1 cellular context compared by ENCODE assay signal in the genomic region with DNA sequence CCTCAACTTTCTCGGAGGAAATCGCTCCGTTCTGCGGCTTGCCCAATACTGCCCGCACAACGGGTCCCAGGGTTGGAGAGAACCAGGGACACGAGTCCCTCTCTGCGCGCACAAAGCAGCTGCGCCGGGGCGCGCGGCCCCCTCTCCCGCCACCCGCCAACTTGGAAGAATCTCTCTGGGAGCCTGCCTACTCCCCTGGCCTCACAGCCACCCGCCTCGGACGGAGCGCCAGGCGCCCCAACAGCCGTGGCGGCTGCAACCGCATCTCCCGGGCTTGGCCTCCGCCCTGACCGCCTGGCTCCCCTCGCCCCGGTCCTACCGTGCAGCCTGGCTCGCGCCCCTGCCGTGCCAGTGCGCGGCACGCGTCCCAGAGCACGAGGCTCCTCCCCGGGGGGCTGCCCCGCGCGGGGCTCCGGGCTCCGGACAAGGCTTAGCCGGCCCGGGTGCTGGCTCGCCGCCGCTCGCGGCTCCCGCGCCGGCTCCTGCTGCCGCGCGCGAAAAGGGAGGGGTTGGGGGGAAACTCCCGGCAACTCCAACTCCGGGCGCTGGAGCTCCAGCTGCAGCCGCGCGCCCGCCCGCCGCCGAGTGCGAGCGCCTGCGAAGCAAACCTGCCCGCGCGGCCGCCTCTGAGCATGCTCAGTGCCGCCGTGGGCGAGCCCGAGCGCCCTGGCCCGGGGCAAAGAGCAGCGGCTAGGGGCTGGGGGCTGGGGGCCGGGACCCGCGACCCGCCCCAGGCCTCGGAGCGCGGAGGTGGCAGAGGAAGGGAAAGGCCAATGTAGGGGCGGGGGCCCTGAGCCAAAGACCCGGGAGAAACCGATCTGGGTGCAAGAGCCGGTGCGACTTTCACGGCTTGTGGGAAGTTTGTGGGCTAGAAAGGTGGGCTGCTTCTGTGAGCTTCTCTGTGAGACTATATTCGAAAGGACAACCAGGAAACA.
TF ChIP-seq lines count a peak whose summit lies in the region.

Gene STXBP6, minus strand, starts transcription at position 589 of the 935 bp plus-strand sequence. CDS start 75,329 bp downstream, outside the sequence.

TF ChIP-seq in HepG2, 621 proteins besides CTCF, POLR2A, EP300 and RAD21 (continued from another document and continues in another):
- TF ChIP-seq ZBTB14 (CRISPR knock-in tag; IDR thresholded peaks at IDR 0.05) (peak; percentile 90), CENPX (CRISPR knock-in tag; IDR thresholded peaks at IDR 0.05) (0 out of 2 replicates have a peak, but pooled peaks have one; percentile 21), NFKB2 (CRISPR knock-in tag; IDR thresholded peaks at IDR 0.05; ENCODE audit: borderline replicate concordance) (peak; percentile 79; the same call in 1 of the 2 replicates), SAFB2 (CRISPR knock-in tag; IDR thresholded peaks at IDR 0.05; ENCODE audit: borderline replicate concordance, low read depth) (peak; percentile 63; the same call in 1 of the 2 replicates), ZNF275 (CRISPR knock-in tag; IDR thresholded peaks at IDR 0.05; ENCODE audit: borderline replicate concordance) (peak; percentile 82), EHMT2 (IDR thresholded peaks at IDR 0.05; ENCODE audit: borderline replicate concordance, low read depth, low read length) (no peak), ZNF597 (CRISPR knock-in tag; IDR thresholded peaks at IDR 0.05) (no peak), ZNF883 (CRISPR knock-in tag; IDR thresholded peaks at IDR 0.05; ENCODE audit: not compliant biosample characterization) (peak; percentile 97), ZHX2 (IDR thresholded peaks at IDR 0.05; ENCODE audit: low read depth) (no peak), ZHX2 (CRISPR knock-in tag; IDR thresholded peaks at IDR 0.05; ENCODE audit: borderline replicate concordance) (peak; percentile 55; the same call in 1 of the 2 replicates), ZNF121 (CRISPR knock-in tag; IDR thresholded peaks at IDR 0.05) (peak; percentile 55; the same call in 1 of the 2 replicates), E2F2 (CRISPR knock-in tag; IDR thresholded peaks at IDR 0.05; ENCODE audit: borderline replicate concordance) (peak; percentile 84), GATA4 (IDR thresholded peaks at IDR 0.05; ENCODE audit: borderline replicate concordance, low read depth) (no peak; the same call in 1 of the 2 replicates), ZBTB44 (CRISPR knock-in tag; IDR thresholded peaks at IDR 0.05) (peak; percentile 49; the same call in 1 of the 2 replicates), ZNF766 (CRISPR knock-in tag; IDR thresholded peaks at IDR 0.05; ENCODE audit: borderline replicate concordance) (peak; percentile 96)
- TF ChIP-seq, protein P1, sequence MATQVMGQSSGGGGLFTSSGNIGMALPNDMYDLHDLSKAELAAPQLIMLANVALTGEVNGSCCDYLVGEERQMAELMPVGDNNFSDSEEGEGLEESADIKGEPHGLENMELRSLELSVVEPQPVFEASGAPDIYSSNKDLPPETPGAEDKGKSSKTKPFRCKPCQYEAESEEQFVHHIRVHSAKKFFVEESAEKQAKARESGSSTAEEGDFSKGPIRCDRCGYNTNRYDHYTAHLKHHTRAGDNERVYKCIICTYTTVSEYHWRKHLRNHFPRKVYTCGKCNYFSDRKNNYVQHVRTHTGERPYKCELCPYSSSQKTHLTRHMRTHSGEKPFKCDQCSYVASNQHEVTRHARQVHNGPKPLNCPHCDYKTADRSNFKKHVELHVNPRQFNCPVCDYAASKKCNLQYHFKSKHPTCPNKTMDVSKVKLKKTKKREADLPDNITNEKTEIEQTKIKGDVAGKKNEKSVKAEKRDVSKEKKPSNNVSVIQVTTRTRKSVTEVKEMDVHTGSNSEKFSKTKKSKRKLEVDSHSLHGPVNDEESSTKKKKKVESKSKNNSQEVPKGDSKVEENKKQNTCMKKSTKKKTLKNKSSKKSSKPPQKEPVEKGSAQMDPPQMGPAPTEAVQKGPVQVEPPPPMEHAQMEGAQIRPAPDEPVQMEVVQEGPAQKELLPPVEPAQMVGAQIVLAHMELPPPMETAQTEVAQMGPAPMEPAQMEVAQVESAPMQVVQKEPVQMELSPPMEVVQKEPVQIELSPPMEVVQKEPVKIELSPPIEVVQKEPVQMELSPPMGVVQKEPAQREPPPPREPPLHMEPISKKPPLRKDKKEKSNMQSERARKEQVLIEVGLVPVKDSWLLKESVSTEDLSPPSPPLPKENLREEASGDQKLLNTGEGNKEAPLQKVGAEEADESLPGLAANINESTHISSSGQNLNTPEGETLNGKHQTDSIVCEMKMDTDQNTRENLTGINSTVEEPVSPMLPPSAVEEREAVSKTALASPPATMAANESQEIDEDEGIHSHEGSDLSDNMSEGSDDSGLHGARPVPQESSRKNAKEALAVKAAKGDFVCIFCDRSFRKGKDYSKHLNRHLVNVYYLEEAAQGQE (IDR thresholded peaks at IDR 0.05; ENCODE audit: borderline replicate concordance in 1 of 2, low read depth in 1 of 2, low read length in 2 of 2), result no peak
- TF ChIP-seq, protein P2, sequence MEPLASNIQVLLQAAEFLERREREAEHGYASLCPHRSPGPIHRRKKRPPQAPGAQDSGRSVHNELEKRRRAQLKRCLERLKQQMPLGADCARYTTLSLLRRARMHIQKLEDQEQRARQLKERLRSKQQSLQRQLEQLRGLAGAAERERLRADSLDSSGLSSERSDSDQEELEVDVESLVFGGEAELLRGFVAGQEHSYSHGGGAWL (CRISPR knock-in tag; IDR thresholded peaks at IDR 0.05), result peak; percentile 93
- TF ChIP-seq, protein P3, sequence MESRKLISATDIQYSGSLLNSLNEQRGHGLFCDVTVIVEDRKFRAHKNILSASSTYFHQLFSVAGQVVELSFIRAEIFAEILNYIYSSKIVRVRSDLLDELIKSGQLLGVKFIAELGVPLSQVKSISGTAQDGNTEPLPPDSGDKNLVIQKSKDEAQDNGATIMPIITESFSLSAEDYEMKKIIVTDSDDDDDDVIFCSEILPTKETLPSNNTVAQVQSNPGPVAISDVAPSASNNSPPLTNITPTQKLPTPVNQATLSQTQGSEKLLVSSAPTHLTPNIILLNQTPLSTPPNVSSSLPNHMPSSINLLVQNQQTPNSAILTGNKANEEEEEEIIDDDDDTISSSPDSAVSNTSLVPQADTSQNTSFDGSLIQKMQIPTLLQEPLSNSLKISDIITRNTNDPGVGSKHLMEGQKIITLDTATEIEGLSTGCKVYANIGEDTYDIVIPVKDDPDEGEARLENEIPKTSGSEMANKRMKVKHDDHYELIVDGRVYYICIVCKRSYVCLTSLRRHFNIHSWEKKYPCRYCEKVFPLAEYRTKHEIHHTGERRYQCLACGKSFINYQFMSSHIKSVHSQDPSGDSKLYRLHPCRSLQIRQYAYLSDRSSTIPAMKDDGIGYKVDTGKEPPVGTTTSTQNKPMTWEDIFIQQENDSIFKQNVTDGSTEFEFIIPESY (CRISPR knock-in tag; IDR thresholded peaks at IDR 0.05), result peak; percentile 6; the same call in 1 of the 2 replicates
